Comparison of ENCODE assay signal across 1 cellular context in the genomic region with DNA sequence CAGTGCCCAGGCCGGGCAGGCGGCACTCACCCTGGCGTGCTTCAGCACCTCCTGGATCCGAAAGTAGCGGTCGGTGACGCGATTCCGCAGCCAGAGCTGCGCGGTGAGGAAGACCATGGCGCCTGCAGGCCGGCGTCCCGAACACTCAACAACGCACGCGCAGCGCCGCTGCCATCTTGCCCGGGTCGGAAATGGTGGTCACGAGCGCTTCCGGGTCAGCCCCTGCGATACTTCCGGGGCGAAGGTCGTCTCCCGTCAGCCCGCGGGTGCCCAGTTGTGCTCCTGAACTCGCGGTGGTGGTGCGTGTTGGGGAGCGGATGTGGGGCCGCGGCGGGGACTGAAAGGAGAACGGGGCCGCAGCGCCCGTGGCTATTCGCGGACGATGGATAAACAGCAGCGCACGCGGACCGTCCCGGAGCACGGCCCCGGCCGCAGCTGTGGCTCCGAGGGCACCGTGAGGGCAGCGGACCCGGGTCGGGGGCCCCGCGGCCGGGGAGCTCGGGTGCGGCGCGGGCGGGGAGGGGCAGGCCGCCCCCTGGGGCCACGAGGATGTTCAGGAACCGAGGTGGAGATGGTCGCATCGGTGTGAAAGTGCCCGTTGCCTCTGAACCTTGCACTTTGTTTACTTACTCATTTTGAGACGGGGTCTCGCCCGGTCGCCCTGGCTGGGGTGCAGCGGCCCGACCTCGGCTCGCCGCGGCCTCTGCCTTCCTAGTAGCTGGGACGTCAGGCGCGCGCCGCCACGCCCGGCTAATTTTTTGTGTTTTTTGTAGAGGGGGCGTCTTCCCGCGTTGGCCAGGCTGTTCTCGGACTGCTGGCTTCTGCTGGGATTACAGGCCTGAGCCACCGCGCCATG.
A peak's percentile ranks its signal among the peaks of the same experiment; 100 is the strongest.
TF ChIP-seq lines count a peak whose summit lies in the region.

A gene (minus strand): TSS at position 193 of the 856 bp plus-strand sequence. CDS start 76 bp downstream, at position 117.

TF ChIP-seq in SK-N-SH, 30 proteins besides CTCF, POLR2A, EP300 and RAD21 (continued from another document):
- TF ChIP-seq, protein P1, sequence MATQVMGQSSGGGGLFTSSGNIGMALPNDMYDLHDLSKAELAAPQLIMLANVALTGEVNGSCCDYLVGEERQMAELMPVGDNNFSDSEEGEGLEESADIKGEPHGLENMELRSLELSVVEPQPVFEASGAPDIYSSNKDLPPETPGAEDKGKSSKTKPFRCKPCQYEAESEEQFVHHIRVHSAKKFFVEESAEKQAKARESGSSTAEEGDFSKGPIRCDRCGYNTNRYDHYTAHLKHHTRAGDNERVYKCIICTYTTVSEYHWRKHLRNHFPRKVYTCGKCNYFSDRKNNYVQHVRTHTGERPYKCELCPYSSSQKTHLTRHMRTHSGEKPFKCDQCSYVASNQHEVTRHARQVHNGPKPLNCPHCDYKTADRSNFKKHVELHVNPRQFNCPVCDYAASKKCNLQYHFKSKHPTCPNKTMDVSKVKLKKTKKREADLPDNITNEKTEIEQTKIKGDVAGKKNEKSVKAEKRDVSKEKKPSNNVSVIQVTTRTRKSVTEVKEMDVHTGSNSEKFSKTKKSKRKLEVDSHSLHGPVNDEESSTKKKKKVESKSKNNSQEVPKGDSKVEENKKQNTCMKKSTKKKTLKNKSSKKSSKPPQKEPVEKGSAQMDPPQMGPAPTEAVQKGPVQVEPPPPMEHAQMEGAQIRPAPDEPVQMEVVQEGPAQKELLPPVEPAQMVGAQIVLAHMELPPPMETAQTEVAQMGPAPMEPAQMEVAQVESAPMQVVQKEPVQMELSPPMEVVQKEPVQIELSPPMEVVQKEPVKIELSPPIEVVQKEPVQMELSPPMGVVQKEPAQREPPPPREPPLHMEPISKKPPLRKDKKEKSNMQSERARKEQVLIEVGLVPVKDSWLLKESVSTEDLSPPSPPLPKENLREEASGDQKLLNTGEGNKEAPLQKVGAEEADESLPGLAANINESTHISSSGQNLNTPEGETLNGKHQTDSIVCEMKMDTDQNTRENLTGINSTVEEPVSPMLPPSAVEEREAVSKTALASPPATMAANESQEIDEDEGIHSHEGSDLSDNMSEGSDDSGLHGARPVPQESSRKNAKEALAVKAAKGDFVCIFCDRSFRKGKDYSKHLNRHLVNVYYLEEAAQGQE (IDR thresholded peaks at IDR 0.05; ENCODE audit: low read depth, low read length), result peak; percentile 43; the same call in 1 of the 2 replicates
- TF ChIP-seq, protein P2, sequence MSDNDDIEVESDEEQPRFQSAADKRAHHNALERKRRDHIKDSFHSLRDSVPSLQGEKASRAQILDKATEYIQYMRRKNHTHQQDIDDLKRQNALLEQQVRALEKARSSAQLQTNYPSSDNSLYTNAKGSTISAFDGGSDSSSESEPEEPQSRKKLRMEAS (IDR thresholded peaks at IDR 0.05; ENCODE audit: low read depth), result peak; percentile 93
- peak; percentile 97 for TF ChIP-seq CHD2 (IDR thresholded peaks at IDR 0.05; ENCODE audit: low read length, partially characterized antibody)
- TF ChIP-seq GATA2 (CRISPR knock-in tag; IDR thresholded peaks at IDR 0.05), result no peak
- peak; percentile 82; the same call in 1 of the 2 replicates for TF ChIP-seq POLR2AphosphoS5 (IDR thresholded peaks at IDR 0.05; ENCODE audit: low read depth, low read length)
- TF ChIP-seq TCF12 (IDR thresholded peaks at IDR 0.05), result peak; percentile 29; the same call in 1 of the 2 replicates
- no peak for TF ChIP-seq MEF2A (IDR thresholded peaks at IDR 0.05; ENCODE audit: borderline replicate concordance, low read depth)
- no peak for TF ChIP-seq EZH2phosphoT487 (IDR thresholded peaks at IDR 0.05; ENCODE audit: borderline replicate concordance, low read depth)
- TF ChIP-seq, protein P3, sequence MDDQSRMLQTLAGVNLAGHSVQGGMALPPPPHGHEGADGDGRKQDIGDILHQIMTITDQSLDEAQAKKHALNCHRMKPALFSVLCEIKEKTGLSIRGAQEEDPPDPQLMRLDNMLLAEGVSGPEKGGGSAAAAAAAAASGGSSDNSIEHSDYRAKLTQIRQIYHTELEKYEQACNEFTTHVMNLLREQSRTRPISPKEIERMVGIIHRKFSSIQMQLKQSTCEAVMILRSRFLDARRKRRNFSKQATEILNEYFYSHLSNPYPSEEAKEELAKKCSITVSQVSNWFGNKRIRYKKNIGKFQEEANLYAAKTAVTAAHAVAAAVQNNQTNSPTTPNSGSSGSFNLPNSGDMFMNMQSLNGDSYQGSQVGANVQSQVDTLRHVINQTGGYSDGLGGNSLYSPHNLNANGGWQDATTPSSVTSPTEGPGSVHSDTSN (IDR thresholded peaks at IDR 0.05), result peak; percentile 21; the same call in 1 of the 2 replicates
- TF ChIP-seq TAF1 (IDR thresholded peaks at IDR 0.05; ENCODE audit: borderline replicate concordance, low read depth, low read length), result peak; percentile 96
- TF ChIP-seq MXI1 (IDR thresholded peaks at IDR 0.05; ENCODE audit: low read depth, low read length), result peak; percentile 81
- TF ChIP-seq NFIC (IDR thresholded peaks at IDR 0.05; ENCODE audit: borderline replicate concordance), result no peak
- no peak for TF ChIP-seq FOXM1 (IDR thresholded peaks at IDR 0.05; ENCODE audit: low read depth)
- TF ChIP-seq, protein P4, sequence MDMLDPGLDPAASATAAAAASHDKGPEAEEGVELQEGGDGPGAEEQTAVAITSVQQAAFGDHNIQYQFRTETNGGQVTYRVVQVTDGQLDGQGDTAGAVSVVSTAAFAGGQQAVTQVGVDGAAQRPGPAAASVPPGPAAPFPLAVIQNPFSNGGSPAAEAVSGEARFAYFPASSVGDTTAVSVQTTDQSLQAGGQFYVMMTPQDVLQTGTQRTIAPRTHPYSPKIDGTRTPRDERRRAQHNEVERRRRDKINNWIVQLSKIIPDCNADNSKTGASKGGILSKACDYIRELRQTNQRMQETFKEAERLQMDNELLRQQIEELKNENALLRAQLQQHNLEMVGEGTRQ (IDR thresholded peaks at IDR 0.05; ENCODE audit: borderline replicate concordance, low read depth, low read length), result no peak
- TF ChIP-seq SMC3 (IDR thresholded peaks at IDR 0.05; ENCODE audit: low read depth, low read length), result 0 out of 2 replicates have a peak, but pooled peaks have one; percentile 11
